In genomic region chr2:45276914-45277313, GRCh38 we compare ENCODE assay signal across 21 cellular contexts.
DNase-seq lines count a peak whose midpoint lies in the region; ATAC-seq, FAIRE-seq and TF ChIP-seq lines count a peak whose summit lies in the region.
"Had no signal": no experiment of that assay in that cellular context is flagged by ENCODE, and none has a peak within 500 bp of the region (broad histone marks: within the 10 kb centered on the region; RNA-seq: fewer than 3 reads in every experiment).

No MANE protein-coding gene starts in this region.

- TF ChIP-seq POLR2A in HepG2 (IDR thresholded peaks at IDR 0.05; ENCODE audit: insufficient read depth in 1 of 2, low read depth in 2 of 2, low read length in 2 of 2) (no peak), gastroesophageal sphincter (IDR thresholded peaks at IDR 0.05) (no peak)

- POLR2A ChIA-PET in HepG2 (lab: Yijun Ruan, JAX) = interaction anchor here (1.3 kb wide), 1 partner anchor 20 kb away, joined by 5 read pairs; no protein-coding TSS in a partner anchor

- 24% methylated on average over 4 of the region's 4 CpGs for WGBS in HepG2 (ENCODE audit: low lambda C conversion rate)
- WGBS in gastroesophageal sphincter (ENCODE audit: low coverage in 1 of 2), 2 donors = 72% methylated on average over 4 of the region's 4 CpGs; no CpG with 5 or more reads in 1 of the 2 donors

- peak; percentile 45 for DNase-seq in NCI-H226
- DNase-seq in astrocyte of the spinal cord (ENCODE audit: low read depth, low spot score) = peak; percentile 23
- DNase-seq in HepG2 (ENCODE audit: low spot score) = peak; percentile 70
- no peak for DNase-seq in activated gamma-delta T cell (lab: John Stamatoyannopoulos, UW)
- DNase-seq in NCI-H2227 (lab: John Stamatoyannopoulos, UW; ENCODE audit: unreplicated experiment) = no peak
- DNase-seq in HK-2 (ENCODE audit: unreplicated experiment) = no peak
- DNase-seq: activated CD4-positive, alpha-beta T cell treated with anti-CD3 and anti-CD28 coated beads, Interleukin-2, amount 10 ng/mL, durations not matched to agents 24 days and 14 days; C1 segment of cervical spinal cord; caudate nucleus; glutamatergic neuron; MM.1S; naive B cell; NCI-H2171; right cardiac atrium; SHP77 treated with DMSO at 0.1 percent for 48 hours; T-helper 1 cell had no signal

- no peaks in the 10 kb centered on the region for H3K9me3 ChIP-seq in HepG2 (ENCODE audit: low read length)
- H3K9me3 ChIP-seq in gastroesophageal sphincter = no peaks in the 10 kb centered on the region
- H3K9me3 ChIP-seq: vagina had no signal

- H3K36me3 ChIP-seq in ACC112 (ENCODE audit: insufficient read depth, low read length) (no peaks in the 10 kb centered on the region), HepG2 (replicated peaks in 1 of 2; ENCODE audit: control insufficient read depth in 1 of 2, insufficient read depth in 2 of 2, low read length in 2 of 2) (no peaks in the 10 kb centered on the region), gastroesophageal sphincter (no peaks in the 10 kb centered on the region)
- H3K36me3 ChIP-seq: vagina had no signal

- no peak overlapping the region for H3K9ac ChIP-seq in HepG2 (ENCODE audit: insufficient read depth, low read depth, low read length)

- H3K27me3 ChIP-seq in ACC112 (ENCODE audit: insufficient read depth, low read length) (no peaks in the 10 kb centered on the region), HepG2 (ENCODE audit: control insufficient read depth in 1 of 2, insufficient read depth in 2 of 2, low read length in 2 of 2) (peaks cover 0 to 8% of the 10 kb centered on the region in 2 experiments; a peak in 3 of 5 replicates), gastroesophageal sphincter (peaks cover 4% of the 10 kb centered on the region)
- H3K27me3 ChIP-seq: vagina had no signal

- TF ChIP-seq CTCF in astrocyte of the spinal cord (IDR thresholded peaks at IDR 0.05; ENCODE audit: low read depth, low read length) (no peak), HepG2 (CRISPR knock-in tag; IDR thresholded peaks at IDR 0.05) (no peak), gastroesophageal sphincter (IDR thresholded peaks at IDR 0.05) (no peak)

- H3K4me1 ChIP-seq in ACC112 (ENCODE audit: control insufficient read depth, insufficient read depth, low read length, unreplicated experiment) = peaks cover 47% of the 10 kb centered on the region
- peaks cover 76% of the 10 kb centered on the region for H3K4me1 ChIP-seq in HepG2 (ENCODE audit: insufficient read depth, low read length)
- no peaks in the 10 kb centered on the region for H3K4me1 ChIP-seq in gastroesophageal sphincter
- H3K4me1 ChIP-seq: vagina had no signal

- no peak overlapping the region for H3K4me3 ChIP-seq in ACC112 (ENCODE audit: low read depth, low read length)
- H3K4me3 ChIP-seq in astrocyte of the spinal cord (ENCODE audit: low read depth, low read length) = no peak overlapping the region
- no peak overlapping the region for H3K4me3 ChIP-seq in HepG2 (replicated peaks in 1 of 3; ENCODE audit: insufficient read depth in 1 of 3, low read depth in 2 of 3, low read length in 3 of 3)
- H3K4me3 ChIP-seq in gastroesophageal sphincter = no peak overlapping the region
- H3K4me3 ChIP-seq: vagina had no signal

- BruUV-seq in HepG2 (replicated peaks; lab: Mats Ljungman, UMichigan) = no TSS peak

- TF ChIP-seq RAD21 in HepG2 (CRISPR knock-in tag; IDR thresholded peaks at IDR 0.05) = no peak

- intact Hi-C loops in HepG2 (cut with micrococcal nuclease; ENCODE audit: unreplicated experiment) = no loop called here

- no peak; a peak in 1 of 4 replicates for TF ChIP-seq EP300 in HepG2 (IDR thresholded peaks at IDR 0.05; ENCODE audit: low read depth in 2 of 2, low read length in 2 of 2)
- no peak for TF ChIP-seq EP300 in HepG2 (CRISPR knock-in tag; IDR thresholded peaks at IDR 0.05; ENCODE audit: borderline replicate concordance)
- no peak for TF ChIP-seq EP300 in gastroesophageal sphincter (IDR thresholded peaks at IDR 0.05)

- H3K4me2 ChIP-seq in HepG2 (ENCODE audit: low read depth, low read length) = no peak overlapping the region

- H4K20me1 ChIP-seq in HepG2 (ENCODE audit: insufficient read depth, low read length) = no peaks in the 10 kb centered on the region

- no peak for ATAC-seq in HepG2
- ATAC-seq in gastroesophageal sphincter = no peak
- ATAC-seq: right cardiac atrium had no signal

- H2AFZ ChIP-seq in ACC112 (ENCODE audit: low read length, unreplicated experiment) (no peak overlapping the region), HepG2 (ENCODE audit: low read length) (no peak overlapping the region)

- CTCF ChIA-PET in HepG2 (lab: Yijun Ruan, JAX; ENCODE audit: low intra/inter-chr PET ratio, low total read pairs) = no interaction called here

- H3K79me2 ChIP-seq in ACC112 (ENCODE audit: control insufficient read depth, insufficient read depth, low read length, unreplicated experiment) (no peaks in the 10 kb centered on the region), HepG2 (ENCODE audit: insufficient read depth, low read length) (no peaks in the 10 kb centered on the region)

- FAIRE-seq in HepG2 (lab: Jason Lieb, UNC) = no peak
- FAIRE-seq: D721Med, GM18507 had no signal

- peak overlapping the region; percentile 39; the same call in 1 of the 2 replicates for H3K27ac ChIP-seq in ACC112 (ENCODE audit: low read depth, low read length)
- no peak overlapping the region for H3K27ac ChIP-seq in HepG2 (ENCODE audit: extremely low read length, insufficient read depth, low read length)
- no peak overlapping the region for H3K27ac ChIP-seq in gastroesophageal sphincter
- H3K27ac ChIP-seq: vagina had no signal

- in situ Hi-C loops in astrocyte of the spinal cord (cut with HindIII; ENCODE audit: low sequenced_read_pairs) (no loop called here), HepG2 (cut with HindIII; ENCODE audit: extremely low pct_ligation_motif_present, low pct_unique_long_range_greater_than_20kb) (no loop called here)

TF ChIP-seq in HepG2, 621 proteins besides CTCF, POLR2A, EP300 and RAD21 (continues in another document):
- TF ChIP-seq MTF2 (CRISPR knock-in tag; IDR thresholded peaks at IDR 0.05; ENCODE audit: borderline replicate concordance) (no peak), MIXL1 (CRISPR knock-in tag; IDR thresholded peaks at IDR 0.05) (no peak), SETDB1 (CRISPR knock-in tag; IDR thresholded peaks at IDR 0.05; ENCODE audit: borderline replicate concordance) (no peak), PAF1 (CRISPR knock-in tag; IDR thresholded peaks at IDR 0.05) (no peak), KDM2A (CRISPR knock-in tag; IDR thresholded peaks at IDR 0.05; ENCODE audit: borderline replicate concordance, low read depth) (no peak), PPARG (CRISPR knock-in tag; conservative IDR thresholded peaks at IDR 0.05) (0 out of 2 replicates have a peak, but pooled peaks have one; percentile 15), U2AF2 (IDR thresholded peaks at IDR 0.05; ENCODE audit: low read depth, low read length) (no peak), ZNF382 (CRISPR knock-in tag; IDR thresholded peaks at IDR 0.05; ENCODE audit: borderline replicate concordance) (no peak), ZNF225 (CRISPR knock-in tag; IDR thresholded peaks at IDR 0.05) (no peak), MIER3 (CRISPR knock-in tag; IDR thresholded peaks at IDR 0.05; ENCODE audit: borderline replicate concordance) (no peak), ZNF10 (CRISPR knock-in tag; IDR thresholded peaks at IDR 0.05; ENCODE audit: borderline replicate concordance, low read depth) (no peak), SP5 (CRISPR knock-in tag; IDR thresholded peaks at IDR 0.05; ENCODE audit: borderline replicate concordance, low read depth) (no peak), NR1H2 (CRISPR knock-in tag; IDR thresholded peaks at IDR 0.05; ENCODE audit: borderline replicate concordance, low read depth) (no peak), ZNF160 (CRISPR knock-in tag; IDR thresholded peaks at IDR 0.05) (no peak), CHD4 (IDR thresholded peaks at IDR 0.05; ENCODE audit: borderline replicate concordance, low read length) (no peak), MBNL3 (CRISPR knock-in tag; conservative IDR thresholded peaks at IDR 0.05) (no peak), ZNF44 (CRISPR knock-in tag; IDR thresholded peaks at IDR 0.05) (no peak), ZNF235 (CRISPR knock-in tag; IDR thresholded peaks at IDR 0.05; ENCODE audit: borderline replicate concordance) (no peak), PRMT3 (CRISPR knock-in tag; IDR thresholded peaks at IDR 0.05; ENCODE audit: borderline replicate concordance, low read depth) (no peak), ZNF768 (CRISPR knock-in tag; IDR thresholded peaks at IDR 0.05) (no peak), ATAD3A (CRISPR knock-in tag; IDR thresholded peaks at IDR 0.05) (no peak), DPF2 (CRISPR knock-in tag; IDR thresholded peaks at IDR 0.05; ENCODE audit: borderline replicate concordance, low read depth) (no peak)
- TF ChIP-seq, protein P1, sequence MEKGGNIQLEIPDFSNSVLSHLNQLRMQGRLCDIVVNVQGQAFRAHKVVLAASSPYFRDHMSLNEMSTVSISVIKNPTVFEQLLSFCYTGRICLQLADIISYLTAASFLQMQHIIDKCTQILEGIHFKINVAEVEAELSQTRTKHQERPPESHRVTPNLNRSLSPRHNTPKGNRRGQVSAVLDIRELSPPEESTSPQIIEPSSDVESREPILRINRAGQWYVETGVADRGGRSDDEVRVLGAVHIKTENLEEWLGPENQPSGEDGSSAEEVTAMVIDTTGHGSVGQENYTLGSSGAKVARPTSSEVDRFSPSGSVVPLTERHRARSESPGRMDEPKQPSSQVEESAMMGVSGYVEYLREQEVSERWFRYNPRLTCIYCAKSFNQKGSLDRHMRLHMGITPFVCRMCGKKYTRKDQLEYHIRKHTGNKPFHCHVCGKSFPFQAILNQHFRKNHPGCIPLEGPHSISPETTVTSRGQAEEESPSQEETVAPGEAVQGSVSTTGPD (CRISPR knock-in tag; IDR thresholded peaks at IDR 0.05) = peak; percentile 70; the same call in 1 of the 2 replicates
- TF ChIP-seq, protein P2, sequence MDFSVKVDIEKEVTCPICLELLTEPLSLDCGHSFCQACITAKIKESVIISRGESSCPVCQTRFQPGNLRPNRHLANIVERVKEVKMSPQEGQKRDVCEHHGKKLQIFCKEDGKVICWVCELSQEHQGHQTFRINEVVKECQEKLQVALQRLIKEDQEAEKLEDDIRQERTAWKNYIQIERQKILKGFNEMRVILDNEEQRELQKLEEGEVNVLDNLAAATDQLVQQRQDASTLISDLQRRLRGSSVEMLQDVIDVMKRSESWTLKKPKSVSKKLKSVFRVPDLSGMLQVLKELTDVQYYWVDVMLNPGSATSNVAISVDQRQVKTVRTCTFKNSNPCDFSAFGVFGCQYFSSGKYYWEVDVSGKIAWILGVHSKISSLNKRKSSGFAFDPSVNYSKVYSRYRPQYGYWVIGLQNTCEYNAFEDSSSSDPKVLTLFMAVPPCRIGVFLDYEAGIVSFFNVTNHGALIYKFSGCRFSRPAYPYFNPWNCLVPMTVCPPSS (IDR thresholded peaks at IDR 0.05) = no peak
- TF ChIP-seq, protein P3, sequence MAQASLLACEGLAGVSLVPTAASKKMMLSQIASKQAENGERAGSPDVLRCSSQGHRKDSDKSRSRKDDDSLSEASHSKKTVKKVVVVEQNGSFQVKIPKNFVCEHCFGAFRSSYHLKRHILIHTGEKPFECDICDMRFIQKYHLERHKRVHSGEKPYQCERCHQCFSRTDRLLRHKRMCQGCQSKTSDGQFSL (CRISPR knock-in tag; IDR thresholded peaks at IDR 0.05) = no peak

Comparison
In these comparisons a context has a peak if more than half of its experiments do, and no peak if none do; other contexts are left out.
1. DNase-seq: peak in NCI-H226 (single experiment), astrocyte of the spinal cord (single experiment) and HepG2 (single experiment); none in activated gamma-delta T cell (single experiment), NCI-H2227 (single experiment) and HK-2 (single experiment).